Comparison of ENCODE assay signal across 9 cellular contexts in the genomic region with DNA sequence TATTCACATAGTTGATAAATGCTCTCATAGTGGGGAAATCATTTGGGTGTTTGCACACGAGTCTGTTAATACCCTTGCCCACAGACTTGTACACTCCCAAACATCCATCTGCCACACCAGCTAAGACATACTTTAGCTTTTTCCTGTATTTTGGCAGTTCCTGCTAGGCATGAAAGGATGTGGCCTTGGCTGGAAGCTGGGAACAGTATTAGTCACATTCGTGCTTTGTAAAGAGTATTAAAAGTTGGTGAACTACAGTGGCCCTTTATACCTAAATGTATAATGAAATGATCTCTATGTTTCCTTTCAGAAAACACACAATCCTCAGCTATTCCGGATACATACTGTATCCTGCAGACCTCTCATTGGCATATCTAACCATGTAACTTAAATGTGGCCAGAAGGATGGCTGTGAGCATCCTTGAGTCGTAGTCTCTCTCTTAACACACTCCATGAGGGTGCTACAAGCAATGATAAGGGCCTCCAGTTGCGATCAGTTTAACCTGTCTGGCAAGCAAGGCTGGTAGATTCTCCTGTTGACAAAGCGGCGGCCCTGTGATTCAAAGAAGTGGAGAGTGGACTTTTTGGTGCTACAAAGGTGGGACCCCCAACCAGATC. TPM values are rescaled to one million over a fixed set of nuclear protein-coding genes. Genes with fewer than 3 reads are reported as not detected.
DNase-seq lines count a peak whose midpoint lies in the region; ATAC-seq, FAIRE-seq and TF ChIP-seq lines count a peak whose summit lies in the region.
"Had no signal": no experiment of that assay in that cellular context is flagged by ENCODE, and none has a peak within 500 bp of the region (broad histone marks: within the 10 kb centered on the region; RNA-seq: fewer than 3 reads in every experiment).

No MANE protein-coding gene starts in this region.

- H3K36me3 Mint-ChIP-seq in astrocyte (ENCODE audit: low read depth, unreplicated experiment) = peaks cover 11% of the 10 kb centered on the region

- H3K4me3 ChIP-seq in heart left ventricle (peak overlapping the region in 11 of 12 donors; percentile 66 to 100 (median 95)), astrocyte (ENCODE audit: insufficient read depth, low read depth, low read length) (peak overlapping the region; percentile 75), lower leg skin (ENCODE audit: low read depth, poor library complexity, severe bottlenecking) (peak overlapping the region; percentile 60), vagina (peak overlapping the region; percentile 85 to 90)

- H3K36me3 ChIP-seq in heart left ventricle (peaks cover 0 to 51% (median 30%) of the 10 kb centered on the region in 9 donors), astrocyte (ENCODE audit: insufficient read depth, low read length) (peaks cover 19% of the 10 kb centered on the region), vagina (peaks cover 0 to 24% of the 10 kb centered on the region in 2 donors)

- ATAC-seq in heart left ventricle = no peak

- FAIRE-seq in astrocyte (lab: Jason Lieb, UNC) (no peak), D721Med (lab: Jason Lieb, UNC) (no peak)
- FAIRE-seq: endometrium had no signal

- H3K4me1 Mint-ChIP-seq in astrocyte (ENCODE audit: low read depth, unreplicated experiment) = peaks cover 64% of the 10 kb centered on the region

- H3K9me3 Mint-ChIP-seq in astrocyte (ENCODE audit: unreplicated experiment) = no peaks in the 10 kb centered on the region

- TF ChIP-seq POLR2A in heart left ventricle (IDR thresholded peaks at IDR 0.05) (no peak), lower leg skin (IDR thresholded peaks at IDR 0.05) (no peak), vagina (IDR thresholded peaks at IDR 0.05) (no peak)

- H4K20me1 ChIP-seq in astrocyte (ENCODE audit: insufficient read depth, low read length) = peaks cover 47% of the 10 kb centered on the region

- H3K27ac ChIP-seq in heart left ventricle (peak overlapping the region; percentile 95 to 100 (median 98)), astrocyte (ENCODE audit: low read depth, low read length) (peak overlapping the region; percentile 83), vagina (peak overlapping the region; percentile 97)

- peak overlapping the region; percentile 95 for H3K27ac Mint-ChIP-seq in astrocyte (ENCODE audit: unreplicated experiment)

- intact Hi-C loops in heart left ventricle (cut with DNase I) (no loop called here), cardiac septum (cut with DNase I) (loop anchor here (5.0 kb wide), 1 partner anchor 640 kb away; a partner anchor contains a TSS), lower leg skin (cut with DNase I; ENCODE audit: low total_unique reads) (no loop called here), vagina (cut with DNase I) (no loop called here)

- peak overlapping the region; percentile 94 for H3K4me3 Mint-ChIP-seq in astrocyte (ENCODE audit: unreplicated experiment)

- H3K9me3 ChIP-seq in heart left ventricle (no peaks in the 10 kb centered on the region), astrocyte (ENCODE audit: insufficient read depth, low read depth, low read length) (no peaks in the 10 kb centered on the region), vagina (no peaks in the 10 kb centered on the region)

- H3K27me3 ChIP-seq in heart left ventricle = no peaks in the 10 kb centered on the region
- peaks cover 1% of the 10 kb centered on the region for H3K27me3 ChIP-seq in astrocyte (ENCODE audit: insufficient read depth, low read length)
- no peaks in the 10 kb centered on the region for H3K27me3 ChIP-seq in vagina

- H3K4me1 ChIP-seq in heart left ventricle (peaks cover 5 to 53% (median 39%) of the 10 kb centered on the region in 12 donors), astrocyte (ENCODE audit: insufficient read depth, low read length) (peaks cover 39% of the 10 kb centered on the region), vagina (peaks cover 38% of the 10 kb centered on the region)

- no peak overlapping the region for H2AFZ ChIP-seq in astrocyte (ENCODE audit: low read depth, low read length)

- no peak for TF ChIP-seq CTCF in heart left ventricle (IDR thresholded peaks at IDR 0.05)
- no peak for TF ChIP-seq CTCF in astrocyte (IDR thresholded peaks at IDR 0.05; ENCODE audit: insufficient read depth, low read depth, low read length)
- TF ChIP-seq CTCF in lower leg skin (IDR thresholded peaks at IDR 0.05) = no peak
- no peak for TF ChIP-seq CTCF in vagina (IDR thresholded peaks at IDR 0.05)
- TF ChIP-seq CTCF in D721Med (IDR thresholded peaks at IDR 0.05; ENCODE audit: insufficient read depth, missing control alignments) = no peak

- H3K9ac ChIP-seq in astrocyte (ENCODE audit: low read length) = peak overlapping the region; percentile 94

- no peaks in the 10 kb centered on the region for H3K27me3 Mint-ChIP-seq in astrocyte (ENCODE audit: low read depth, unreplicated experiment)

- H3K4me2 ChIP-seq in astrocyte (ENCODE audit: low read length) = peak overlapping the region; percentile 91

- 33 to 46% (median 36%) methylated on average over 7 of the region's 7 CpGs for WGBS in heart left ventricle, 4 donors
- 25 to 28% methylated on average over 7 of the region's 7 CpGs for WGBS in lower leg skin, 2 donors

- DNase-seq in heart left ventricle (peak in 1 of 5 donors; percentile 18), cardiac septum (ENCODE audit: low spot score) (no peak), astrocyte (ENCODE audit: low read depth) (peak; percentile 54), lower leg skin (ENCODE audit: low spot score in 2 of 2) (no peak), vagina (ENCODE audit: extremely low spot score in 2 of 2) (no peak), SW 1271 (lab: John Stamatoyannopoulos, UW) (no peak), D721Med (ENCODE audit: insufficient read length, low spot score) (no peak), HK-2 (ENCODE audit: unreplicated experiment) (no peak)

- H3K79me2 ChIP-seq in astrocyte (ENCODE audit: insufficient read depth, low read length) = peaks cover 59% of the 10 kb centered on the region

RNA-seq across cellular contexts. Expression of a gene that starts 1.5 kb away (rescaled TPM):
- total RNA-seq in heart left ventricle = 10 to 100 TPM; 21.2 to 41.5 (median 25.7) TPM
- polyA plus RNA-seq in heart left ventricle = 10 to 100 TPM; 29.9 to 51.3 TPM
- 29.6 TPM for total RNA-seq in cardiac septum
- total RNA-seq in astrocyte = 57.1 and 62.2 TPM in 2 replicates
- 10 to 100 TPM; 57.5 to 93.6 (median 68.1) TPM for total RNA-seq in lower leg skin
- 55.5 TPM for total RNA-seq in vagina

RNA-seq across cellular contexts. Expression of a gene that starts 16.4 kb away (rescaled TPM):
- not detected for total RNA-seq in heart left ventricle
- polyA plus RNA-seq in heart left ventricle = not detected
- not detected for total RNA-seq in cardiac septum
- total RNA-seq in astrocyte = not detected in 2 replicates
- not detected for total RNA-seq in lower leg skin
- total RNA-seq in vagina = not detected

RNA-seq across cellular contexts. Expression of a gene that starts 40.7 kb away (rescaled TPM):
- 10 to 100 TPM; 11.7 to 72.4 (median 30.8) TPM for total RNA-seq in heart left ventricle
- polyA plus RNA-seq in heart left ventricle = 10 to 100 TPM; 16.9 to 59.2 TPM
- 16.6 TPM for total RNA-seq in cardiac septum
- 4.5 and 4.6 TPM in 2 replicates for total RNA-seq in astrocyte
- total RNA-seq in lower leg skin = under 1 TPM in 1 of 4 donors, not detected in 3; 0.45 TPM
- 1.5 TPM for total RNA-seq in vagina
